Comparison of ENCODE assay signal across 16 cellular contexts in the genomic region with DNA sequence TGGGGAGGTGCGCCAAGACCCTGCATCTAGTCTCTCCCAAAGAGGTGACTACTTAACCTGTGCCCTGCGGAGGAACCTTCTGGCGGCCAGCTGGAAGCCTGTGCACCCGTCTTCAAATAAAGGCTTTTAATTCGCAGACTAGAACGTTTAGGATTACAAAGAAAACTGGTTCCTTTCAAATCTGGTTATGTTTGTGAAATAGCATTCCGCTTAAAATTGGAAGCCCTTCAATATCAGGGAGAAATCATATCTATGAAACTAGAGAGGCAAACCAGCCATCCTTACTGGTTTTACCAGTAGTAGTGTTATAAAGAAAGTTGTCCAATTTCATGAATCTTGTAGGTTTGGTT.
A peak's percentile ranks its signal among the peaks of the same experiment; 100 is the strongest.
DNase-seq lines count a peak whose midpoint lies in the region; ATAC-seq and TF ChIP-seq lines count a peak whose summit lies in the region.
"Had no signal": no experiment of that assay in that cellular context is flagged by ENCODE, and none has a peak within 500 bp of the region (broad histone marks: within the 10 kb centered on the region; RNA-seq: fewer than 3 reads in every experiment).

No MANE protein-coding gene starts in this region.

- no peaks in the 10 kb centered on the region for H3K9me3 Mint-ChIP-seq in activated CD4-positive, alpha-beta T cell treated with anti-CD3 and anti-CD28 coated beads, Interleukin-2, amount 10 ng/mL, durations not matched to agents 24 days and 14 days
- H3K9me3 Mint-ChIP-seq in glutamatergic neuron (ENCODE audit: unreplicated experiment), result peaks cover 1% of the 10 kb centered on the region
- H3K9me3 Mint-ChIP-seq in stimulated activated memory B cell treated with anti-CD40 and anti-IgM and Interleukin-4, amounts not matched to agents 10 μg/mL and 1 μg/mL and 100 μg/mL, for 72 hours, result no peaks in the 10 kb centered on the region
- H3K9me3 Mint-ChIP-seq: activated T-cell treated with anti-CD3 and anti-CD28 coated beads, Interleukin-2, amount 50 U/mL, for 4 hours; stimulated activated naive CD8-positive, alpha-beta T cell treated with anti-CD3 and anti-CD28 coated beads, Interleukin-15, Interleukin-2, amounts not matched to agents 100 ng/mL and 50 ng/mL, for 24 hours had no signal

- H3K9me3 ChIP-seq in T-helper 17 cell (ENCODE audit: control insufficient read depth, low read length, poor library complexity, severe bottlenecking) (no peaks in the 10 kb centered on the region), tibial artery (no peaks in the 10 kb centered on the region)

- ATAC-seq in T-helper 17 cell (no peak), Right ventricle myocardium inferior (no peak), Right ventricle myocardium superior (ENCODE audit: poor library complexity) (no peak)
- ATAC-seq in stimulated activated memory B cell treated with anti-CD40 and anti-IgM and Interleukin-4, amounts not matched to agents 10 μg/mL and 1 μg/mL and 100 μg/mL, for 72 hours, result no peak

- no peaks in the 10 kb centered on the region for H3K4me1 ChIP-seq in tibial artery

- H3K4me3 Mint-ChIP-seq in activated CD4-positive, alpha-beta T cell treated with anti-CD3 and anti-CD28 coated beads, Interleukin-2, amount 10 ng/mL, durations not matched to agents 24 days and 14 days, result peak overlapping the region; percentile 62
- H3K4me3 Mint-ChIP-seq in T-helper 17 cell (peak overlapping the region; percentile 85), glutamatergic neuron (ENCODE audit: unreplicated experiment) (peak overlapping the region; percentile 79)
- H3K4me3 Mint-ChIP-seq in stimulated activated memory B cell treated with anti-CD40 and anti-IgM and Interleukin-4, amounts not matched to agents 10 μg/mL and 1 μg/mL and 100 μg/mL, for 72 hours, result peak overlapping the region; percentile 73
- H3K4me3 Mint-ChIP-seq: activated T-cell treated with anti-CD3 and anti-CD28 coated beads, Interleukin-2, amount 50 U/mL, for 4 hours; stimulated activated naive CD8-positive, alpha-beta T cell treated with anti-CD3 and anti-CD28 coated beads, Interleukin-15, Interleukin-2, amounts not matched to agents 100 ng/mL and 50 ng/mL, for 24 hours had no signal

- H3K27ac Mint-ChIP-seq in activated CD4-positive, alpha-beta T cell treated with anti-CD3 and anti-CD28 coated beads, Interleukin-2, amount 10 ng/mL, durations not matched to agents 24 days and 14 days, result no peak overlapping the region
- H3K27ac Mint-ChIP-seq in T-helper 17 cell (no peak overlapping the region), glutamatergic neuron (ENCODE audit: unreplicated experiment) (peak overlapping the region; percentile 95)
- H3K27ac Mint-ChIP-seq in stimulated activated memory B cell treated with anti-CD40 and anti-IgM and Interleukin-4, amounts not matched to agents 10 μg/mL and 1 μg/mL and 100 μg/mL, for 72 hours, result peak overlapping the region; percentile 69
- H3K27ac Mint-ChIP-seq: stimulated activated naive CD8-positive, alpha-beta T cell treated with anti-CD3 and anti-CD28 coated beads, Interleukin-15, Interleukin-2, amounts not matched to agents 100 ng/mL and 50 ng/mL, for 24 hours had no signal

- no peaks in the 10 kb centered on the region for H3K36me3 ChIP-seq in tibial artery

- no peaks in the 10 kb centered on the region for H3K36me3 Mint-ChIP-seq in activated CD4-positive, alpha-beta T cell treated with anti-CD3 and anti-CD28 coated beads, Interleukin-2, amount 10 ng/mL, durations not matched to agents 24 days and 14 days (ENCODE audit: low read depth)
- H3K36me3 Mint-ChIP-seq in T-helper 17 cell (ENCODE audit: low read depth) (no peaks in the 10 kb centered on the region), glutamatergic neuron (ENCODE audit: unreplicated experiment) (no peaks in the 10 kb centered on the region)
- H3K36me3 Mint-ChIP-seq in stimulated activated memory B cell treated with anti-CD40 and anti-IgM and Interleukin-4, amounts not matched to agents 10 μg/mL and 1 μg/mL and 100 μg/mL, for 72 hours, result no peaks in the 10 kb centered on the region

- intact Hi-C loops in activated CD4-positive, alpha-beta T cell treated with anti-CD3 and anti-CD28 coated beads, Interleukin-2, amount 10 ng/mL, durations not matched to agents 24 days and 14 days (cut with micrococcal nuclease), result no loop called here
- intact Hi-C loops in Right ventricle myocardium inferior (cut with DNase I) (no loop called here), Right ventricle myocardium superior (cut with DNase I) (no loop called here), tibial artery (cut with DNase I; ENCODE audit: low total_unique reads) (no loop called here)

- H3K4me1 Mint-ChIP-seq in activated CD4-positive, alpha-beta T cell treated with anti-CD3 and anti-CD28 coated beads, Interleukin-2, amount 10 ng/mL, durations not matched to agents 24 days and 14 days, result peaks cover 7% of the 10 kb centered on the region
- peaks cover 7% of the 10 kb centered on the region for H3K4me1 Mint-ChIP-seq in T-helper 17 cell
- no peaks in the 10 kb centered on the region for H3K4me1 Mint-ChIP-seq in glutamatergic neuron (ENCODE audit: low read depth, unreplicated experiment)
- H3K4me1 Mint-ChIP-seq in stimulated activated memory B cell treated with anti-CD40 and anti-IgM and Interleukin-4, amounts not matched to agents 10 μg/mL and 1 μg/mL and 100 μg/mL, for 72 hours, result no peaks in the 10 kb centered on the region

- DNase-seq in activated CD4-positive, alpha-beta T cell treated with anti-CD3 and anti-CD28 coated beads, Interleukin-2, amount 10 ng/mL, durations not matched to agents 24 days and 14 days, result no peak
- no peak for DNase-seq in activated CD4-positive, alpha-beta T cell treated with anti-CD3 and anti-CD28 coated beads for 48 hours
- no peak for DNase-seq in T-helper 17 cell
- DNase-seq in glutamatergic neuron, result no peak
- no peak for DNase-seq in Right ventricle myocardium inferior (ENCODE audit: missing footprints)
- DNase-seq in Right ventricle myocardium superior, result no peak
- DNase-seq in tibial artery, result no peak
- DNase-seq: ACHN; activated CD4-positive, alpha-beta T cell treated with anti-CD3 and anti-CD28 coated beads, Interleukin-2, amount 50 U/mL, for 1 hour; activated T-cell treated with anti-CD3 and anti-CD28 coated beads, Interleukin-2, amount 50 U/mL, for 4 hours; effector memory CD4-positive, alpha-beta T cell; hippocampal formation; NCI-H2029 treated with DMSO at 0.1 percent for 48 hours; T-helper 9 cell had no signal

- TF ChIP-seq CTCF in glutamatergic neuron (IDR thresholded peaks at IDR 0.05; ENCODE audit: partially characterized antibody, unreplicated experiment) (no peak), tibial artery (IDR thresholded peaks at IDR 0.05) (no peak)

- H3K27ac ChIP-seq in tibial artery, result no peak overlapping the region

- peaks cover 36% of the 10 kb centered on the region for H3K27me3 Mint-ChIP-seq in activated CD4-positive, alpha-beta T cell treated with anti-CD3 and anti-CD28 coated beads, Interleukin-2, amount 10 ng/mL, durations not matched to agents 24 days and 14 days
- H3K27me3 Mint-ChIP-seq in T-helper 17 cell, result peaks cover 61% of the 10 kb centered on the region
- H3K27me3 Mint-ChIP-seq in glutamatergic neuron (ENCODE audit: unreplicated experiment), result peaks cover 1% of the 10 kb centered on the region
- H3K27me3 Mint-ChIP-seq in stimulated activated memory B cell treated with anti-CD40 and anti-IgM and Interleukin-4, amounts not matched to agents 10 μg/mL and 1 μg/mL and 100 μg/mL, for 72 hours, result peaks cover 53% of the 10 kb centered on the region

- no peaks in the 10 kb centered on the region for H3K27me3 ChIP-seq in tibial artery

- no peak overlapping the region for H3K4me3 ChIP-seq in tibial artery

Comparison
In these comparisons a context has a peak if more than half of its experiments do, and no peak if none do; other contexts are left out.
1. H3K27ac Mint-ChIP-seq: peak in glutamatergic neuron (single experiment) and stimulated activated memory B cell treated with anti-CD40 and anti-IgM and Interleukin-4, amounts not matched to agents 10 μg/mL and 1 μg/mL and 100 μg/mL, for 72 hours (single experiment); none in activated CD4-positive, alpha-beta T cell treated with anti-CD3 and anti-CD28 coated beads, Interleukin-2, amount 10 ng/mL, durations not matched to agents 24 days and 14 days (single experiment) and T-helper 17 cell (single experiment).
2. Peak in every context shown above with its lines, with median percentiles within 50 percentile points of each other: H3K4me3 Mint-ChIP-seq.